8 cellular contexts compared by ENCODE assay signal in genomic region chr12:122887817-122888212, GRCh38. TPM values are rescaled to one million over a fixed set of nuclear protein-coding genes. Genes with fewer than 3 reads are reported as not detected.
A peak's percentile ranks its signal among the peaks of the same experiment; 100 is the strongest.
DNase-seq lines count a peak whose midpoint lies in the region; ATAC-seq, FAIRE-seq and TF ChIP-seq lines count a peak whose summit lies in the region.

No MANE protein-coding gene starts in this region.

- H3K36me3 ChIP-seq in HUES48 (ENCODE audit: control insufficient read depth, insufficient read depth, low read length) (no peaks in the 10 kb centered on the region), endothelial cell of umbilical vein (ENCODE audit: control insufficient read depth in 2 of 2, extremely low read depth in 1 of 2, insufficient read depth in 2 of 2, low read length in 2 of 2) (no peaks in the 10 kb centered on the region)

- peaks cover 86% of the 10 kb centered on the region for H3K79me2 ChIP-seq in endothelial cell of umbilical vein (ENCODE audit: control insufficient read depth, insufficient read depth, low read length)

- DNase-seq in activated CD4-positive, alpha-beta T cell treated with anti-CD3 and anti-CD28 coated beads, Interleukin-2, amount 10 ng/mL, durations not matched to agents 24 days and 14 days: no peak
- DNase-seq in activated CD4-positive, alpha-beta T cell treated with anti-CD3 and anti-CD28 coated beads, Interleukin-2, amount 50 U/mL, for 1 hour: no peak
- DNase-seq in endothelial cell of umbilical vein (ENCODE audit: low read depth, low spot score): no peak
- no peak for DNase-seq in substantia nigra (lab: John Stamatoyannopoulos, UW)
- DNase-seq in islet precursor cell: no peak
- DNase-seq in urothelium cell line (ENCODE audit: low spot score): no peak

- H3K4me1 ChIP-seq in HUES48 (ENCODE audit: control insufficient read depth, insufficient read depth, low read length) (peaks cover 54% of the 10 kb centered on the region), endothelial cell of umbilical vein (ENCODE audit: control insufficient read depth, extremely low read depth, insufficient read depth, low read length) (peaks cover 67% of the 10 kb centered on the region)

- H3K9me3 ChIP-seq in HUES48 (ENCODE audit: control insufficient read depth, insufficient read depth, low read length) (no peaks in the 10 kb centered on the region), endothelial cell of umbilical vein (replicated peaks; ENCODE audit: control insufficient read depth, insufficient read depth, low read length) (no peaks in the 10 kb centered on the region)

- POLR2A ChIA-PET in endothelial cell of umbilical vein (lab: Charles Lee): interaction anchor here (0.5 to 1.3 kb wide), 2 partner anchors 43 to 86 kb away, joined by 3 to 4 read pairs; no protein-coding TSS in a partner anchor

- peak overlapping the region; percentile 21 for H3K4me2 ChIP-seq in endothelial cell of umbilical vein (ENCODE audit: insufficient read depth, low read length)

- no peak for ATAC-seq in HG03571 (IDR thresholded peaks at IDR 0.05; ENCODE audit: unreplicated experiment)

- peaks cover 12% of the 10 kb centered on the region for H3K36me3 Mint-ChIP-seq in activated CD4-positive, alpha-beta T cell treated with anti-CD3 and anti-CD28 coated beads, Interleukin-2, amount 10 ng/mL, durations not matched to agents 24 days and 14 days (ENCODE audit: low read depth)

- intact Hi-C loops in activated CD4-positive, alpha-beta T cell treated with anti-CD3 and anti-CD28 coated beads, Interleukin-2, amount 10 ng/mL, durations not matched to agents 24 days and 14 days (cut with micrococcal nuclease): loop anchor here (1.0 kb wide), 3 partner anchors 10 to 16 kb away; no protein-coding TSS in a partner anchor
- intact Hi-C loops in endothelial cell of umbilical vein (cut with micrococcal nuclease): loop anchor here (1.0 kb wide), 1 partner anchor 16 kb away; no protein-coding TSS in a partner anchor

- peak overlapping the region; percentile 69 for H3K27ac Mint-ChIP-seq in activated CD4-positive, alpha-beta T cell treated with anti-CD3 and anti-CD28 coated beads, Interleukin-2, amount 10 ng/mL, durations not matched to agents 24 days and 14 days

- H2AFZ ChIP-seq in endothelial cell of umbilical vein (ENCODE audit: low read depth, low read length): no peak overlapping the region

- FAIRE-seq in endothelial cell of umbilical vein (lab: Jason Lieb, UNC) (no peak), urothelium cell line (lab: Jason Lieb, UNC) (no peak)

- no peaks in the 10 kb centered on the region for H3K9me1 ChIP-seq in endothelial cell of umbilical vein (replicated peaks; ENCODE audit: control insufficient read depth, extremely low read depth, insufficient read depth, low read length)

- BruUV-seq in endothelial cell of umbilical vein (replicated peaks; lab: Mats Ljungman, UMichigan): no TSS peak

- H3K4me1 Mint-ChIP-seq in activated CD4-positive, alpha-beta T cell treated with anti-CD3 and anti-CD28 coated beads, Interleukin-2, amount 10 ng/mL, durations not matched to agents 24 days and 14 days: peaks cover 59% of the 10 kb centered on the region

- peak overlapping the region; percentile 36 for H3K27ac ChIP-seq in HUES48 (ENCODE audit: low read depth, low read length)
- peak overlapping the region; percentile 87 for H3K27ac ChIP-seq in endothelial cell of umbilical vein (ENCODE audit: insufficient read depth, low read depth, low read length)
- H3K27ac ChIP-seq in substantia nigra (ENCODE audit: low read depth, low read length, poor library complexity, severe bottlenecking): peak overlapping the region; percentile 28

- H3K27me3 ChIP-seq in HUES48 (ENCODE audit: control insufficient read depth, insufficient read depth, low read length) (no peaks in the 10 kb centered on the region), endothelial cell of umbilical vein (ENCODE audit: control insufficient read depth in 2 of 2, insufficient read depth in 2 of 2, low read length in 2 of 2) (no peaks in the 10 kb centered on the region)

- H3K4me3 ChIP-seq in HUES48 (ENCODE audit: low read depth, low read length): no peak overlapping the region
- peak overlapping the region in 1 of 3 experiments; percentile 24 for H3K4me3 ChIP-seq in endothelial cell of umbilical vein (replicated peaks in 1 of 3; ENCODE audit: insufficient read depth in 1 of 3, low read depth in 1 of 3, low read length in 3 of 3)

- H4K20me1 ChIP-seq in endothelial cell of umbilical vein (replicated peaks; ENCODE audit: control insufficient read depth, extremely low read depth, insufficient read depth, low read length): no peaks in the 10 kb centered on the region

- peak overlapping the region; percentile 77 for H3K4me3 Mint-ChIP-seq in activated CD4-positive, alpha-beta T cell treated with anti-CD3 and anti-CD28 coated beads, Interleukin-2, amount 10 ng/mL, durations not matched to agents 24 days and 14 days

- TF ChIP-seq POLR2A in endothelial cell of umbilical vein (IDR thresholded peaks at IDR 0.05; ENCODE audit: low read depth, low read length): no peak

- no peak for TF ChIP-seq CTCF in endothelial cell of umbilical vein (IDR thresholded peaks at IDR 0.05; ENCODE audit: extremely low read depth in 1 of 2, insufficient read depth in 1 of 2, low read depth in 1 of 2, low read length in 2 of 2)

- H3K9ac ChIP-seq in HUES48 (ENCODE audit: low read depth, low read length): no peak overlapping the region
- peak overlapping the region; percentile 71 for H3K9ac ChIP-seq in endothelial cell of umbilical vein (replicated peaks; ENCODE audit: extremely low read depth, insufficient read depth, low read length)

- dilution Hi-C loops in endothelial cell of umbilical vein (cut with MboI; ENCODE audit: extremely low pct_ligation_motif_present, low sequenced_read_pairs): no loop called here

- H3K27me3 Mint-ChIP-seq in activated CD4-positive, alpha-beta T cell treated with anti-CD3 and anti-CD28 coated beads, Interleukin-2, amount 10 ng/mL, durations not matched to agents 24 days and 14 days: peaks cover 10% of the 10 kb centered on the region

- CTCF ChIA-PET in endothelial cell of umbilical vein (lab: Charles Lee): interaction anchor here (0.8 to 1.9 kb wide), 9 partner anchors 8 to 79 kb away, joined by 3 to 10 read pairs (median 4); partner anchors contain the start of gene ABCB9

- peaks cover 3% of the 10 kb centered on the region for H3K9me3 Mint-ChIP-seq in activated CD4-positive, alpha-beta T cell treated with anti-CD3 and anti-CD28 coated beads, Interleukin-2, amount 10 ng/mL, durations not matched to agents 24 days and 14 days

TF ChIP-seq in endothelial cell of umbilical vein, 7 proteins besides CTCF, POLR2A, EP300 and RAD21:
- no peak for TF ChIP-seq MAX (IDR thresholded peaks at IDR 0.05; ENCODE audit: insufficient read depth, insufficient read length)
- no peak for TF ChIP-seq JUN (IDR thresholded peaks at IDR 0.05; ENCODE audit: borderline replicate concordance, insufficient read depth, insufficient read length, low read depth)
- TF ChIP-seq POLR2AphosphoS5 (IDR thresholded peaks at IDR 0.05; ENCODE audit: insufficient read depth, low read depth, low read length): no peak
- no peak for TF ChIP-seq GATA2 (IDR thresholded peaks at IDR 0.05; ENCODE audit: insufficient read depth, insufficient read length, low read depth, low read length)
- TF ChIP-seq MYC (IDR thresholded peaks at IDR 0.05; ENCODE audit: low read depth, low read length): no peak
- no peak for TF ChIP-seq FOS (IDR thresholded peaks at IDR 0.05; ENCODE audit: borderline replicate concordance, insufficient read depth, low read length)
- TF ChIP-seq EZH2 (IDR thresholded peaks at IDR 0.05; ENCODE audit: borderline replicate concordance, low read depth, low read length, severe bottlenecking): no peak

RNA-seq across cellular contexts. Expression of gene VPS37B, which starts 8.1 kb away (rescaled TPM):
- total RNA-seq in activated CD4-positive, alpha-beta T cell treated with anti-CD3 and anti-CD28 coated beads, Interleukin-2, amount 10 ng/mL, durations not matched to agents 24 days and 14 days: 9.2 and 9.5 TPM in 2 replicates
- total RNA-seq in endothelial cell of umbilical vein: 45.9 and 46.4 TPM in 2 replicates
- 39.5 and 43.5 TPM in 2 replicates for polyA plus RNA-seq in endothelial cell of umbilical vein
- 24.8 and 32.2 TPM in 2 replicates for polyA plus RNA-seq in endothelial cell of umbilical vein (2011; cell fraction: cytosol; rRNA removed)
- polyA plus RNA-seq in endothelial cell of umbilical vein (2011; cell fraction: nucleus; rRNA removed): 39.9 and 42.2 TPM in 2 replicates
- polyA plus RNA-seq in endothelial cell of umbilical vein (2012): 25.4 and 32.1 TPM in 2 replicates
- 20.7 and 20.9 TPM in 2 replicates for polyA minus RNA-seq in endothelial cell of umbilical vein
- 11.0 TPM for polyA minus RNA-seq in endothelial cell of umbilical vein (2011; cell fraction: cytosol; rRNA and poly(A)+ RNA removed)
- 20.9 and 25.1 TPM in 2 replicates for polyA minus RNA-seq in endothelial cell of umbilical vein (2011; cell fraction: nucleus; rRNA and poly(A)+ RNA removed)

RNA-seq across cellular contexts. Expression of gene HIP1R, which starts 52.6 kb away (rescaled TPM):
- total RNA-seq in activated CD4-positive, alpha-beta T cell treated with anti-CD3 and anti-CD28 coated beads, Interleukin-2, amount 10 ng/mL, durations not matched to agents 24 days and 14 days: 23.8 and 25.8 TPM in 2 replicates
- 122 and 136 TPM in 2 replicates for total RNA-seq in endothelial cell of umbilical vein
- 110 and 111 TPM in 2 replicates for polyA plus RNA-seq in endothelial cell of umbilical vein
- 44.3 and 60.5 TPM in 2 replicates for polyA plus RNA-seq in endothelial cell of umbilical vein (2011; cell fraction: cytosol; rRNA removed)
- 563 and 679 TPM in 2 replicates for polyA plus RNA-seq in endothelial cell of umbilical vein (2011; cell fraction: nucleus; rRNA removed)
- 54.9 and 77.2 TPM in 2 replicates for polyA plus RNA-seq in endothelial cell of umbilical vein (2012)
- 162 and 203 TPM in 2 replicates for polyA minus RNA-seq in endothelial cell of umbilical vein
- 11.3 TPM for polyA minus RNA-seq in endothelial cell of umbilical vein (2011; cell fraction: cytosol; rRNA and poly(A)+ RNA removed)
- polyA minus RNA-seq in endothelial cell of umbilical vein (2011; cell fraction: nucleus; rRNA and poly(A)+ RNA removed): 132 and 165 TPM in 2 replicates

Comparison
In these comparisons a context has a peak if more than half of its experiments do, and no peak if none do; other contexts are left out.
1. H3K27ac ChIP-seq: peak in every context shown above with its lines; median percentile 87 in endothelial cell of umbilical vein; 36 in HUES48; 28 in substantia nigra.